ENCODE assay signal across 2 cellular contexts in the genomic region with DNA sequence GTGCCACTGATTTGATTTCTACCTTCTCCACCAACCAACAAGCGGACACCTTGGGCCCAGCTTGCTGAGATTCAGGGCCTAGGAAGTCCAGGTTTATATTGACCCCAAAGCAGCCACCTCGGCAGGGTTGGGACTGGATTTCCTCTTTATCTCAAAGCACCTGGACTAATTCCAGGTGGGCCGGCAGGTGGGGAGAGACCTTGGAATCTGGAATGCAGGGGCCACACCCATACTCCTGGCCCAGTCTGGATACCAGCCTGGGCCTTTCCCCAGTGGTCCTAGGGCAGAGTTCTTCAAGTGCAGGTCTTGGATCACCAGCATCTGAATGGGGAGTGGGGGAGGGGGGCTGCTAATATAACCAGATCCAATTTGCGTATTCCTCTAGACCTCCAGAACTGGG.
TF ChIP-seq lines count a peak whose summit lies in the region.

No MANE protein-coding gene starts in this region.

TF ChIP-seq in H1, 55 proteins besides CTCF, POLR2A, EP300 and RAD21:
- TF ChIP-seq CBX8 (IDR thresholded peaks at IDR 0.05; ENCODE audit: borderline replicate concordance, low read depth, low read length) (no peak), POU5F1 (IDR thresholded peaks at IDR 0.05; ENCODE audit: low read depth, low read length) (no peak), CHD1 (IDR thresholded peaks at IDR 0.05; ENCODE audit: low read depth, low read length) (no peak)
- TF ChIP-seq, protein P1, sequence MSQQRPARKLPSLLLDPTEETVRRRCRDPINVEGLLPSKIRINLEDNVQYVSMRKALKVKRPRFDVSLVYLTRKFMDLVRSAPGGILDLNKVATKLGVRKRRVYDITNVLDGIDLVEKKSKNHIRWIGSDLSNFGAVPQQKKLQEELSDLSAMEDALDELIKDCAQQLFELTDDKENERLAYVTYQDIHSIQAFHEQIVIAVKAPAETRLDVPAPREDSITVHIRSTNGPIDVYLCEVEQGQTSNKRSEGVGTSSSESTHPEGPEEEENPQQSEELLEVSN (IDR thresholded peaks at IDR 0.05) = no peak

TF ChIP-seq in neural cell, 6 proteins besides CTCF, POLR2A, EP300 and RAD21:
- TF ChIP-seq, protein P2, sequence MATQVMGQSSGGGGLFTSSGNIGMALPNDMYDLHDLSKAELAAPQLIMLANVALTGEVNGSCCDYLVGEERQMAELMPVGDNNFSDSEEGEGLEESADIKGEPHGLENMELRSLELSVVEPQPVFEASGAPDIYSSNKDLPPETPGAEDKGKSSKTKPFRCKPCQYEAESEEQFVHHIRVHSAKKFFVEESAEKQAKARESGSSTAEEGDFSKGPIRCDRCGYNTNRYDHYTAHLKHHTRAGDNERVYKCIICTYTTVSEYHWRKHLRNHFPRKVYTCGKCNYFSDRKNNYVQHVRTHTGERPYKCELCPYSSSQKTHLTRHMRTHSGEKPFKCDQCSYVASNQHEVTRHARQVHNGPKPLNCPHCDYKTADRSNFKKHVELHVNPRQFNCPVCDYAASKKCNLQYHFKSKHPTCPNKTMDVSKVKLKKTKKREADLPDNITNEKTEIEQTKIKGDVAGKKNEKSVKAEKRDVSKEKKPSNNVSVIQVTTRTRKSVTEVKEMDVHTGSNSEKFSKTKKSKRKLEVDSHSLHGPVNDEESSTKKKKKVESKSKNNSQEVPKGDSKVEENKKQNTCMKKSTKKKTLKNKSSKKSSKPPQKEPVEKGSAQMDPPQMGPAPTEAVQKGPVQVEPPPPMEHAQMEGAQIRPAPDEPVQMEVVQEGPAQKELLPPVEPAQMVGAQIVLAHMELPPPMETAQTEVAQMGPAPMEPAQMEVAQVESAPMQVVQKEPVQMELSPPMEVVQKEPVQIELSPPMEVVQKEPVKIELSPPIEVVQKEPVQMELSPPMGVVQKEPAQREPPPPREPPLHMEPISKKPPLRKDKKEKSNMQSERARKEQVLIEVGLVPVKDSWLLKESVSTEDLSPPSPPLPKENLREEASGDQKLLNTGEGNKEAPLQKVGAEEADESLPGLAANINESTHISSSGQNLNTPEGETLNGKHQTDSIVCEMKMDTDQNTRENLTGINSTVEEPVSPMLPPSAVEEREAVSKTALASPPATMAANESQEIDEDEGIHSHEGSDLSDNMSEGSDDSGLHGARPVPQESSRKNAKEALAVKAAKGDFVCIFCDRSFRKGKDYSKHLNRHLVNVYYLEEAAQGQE (IDR thresholded peaks at IDR 0.05; ENCODE audit: borderline replicate concordance) = no peak
- TF ChIP-seq POLR2AphosphoS5 (IDR thresholded peaks at IDR 0.05) = no peak
